ENCODE assay signal across 25 cellular contexts in genomic region chr4:36173923-36174322, GRCh38.
"Had no signal": no experiment of that assay in that cellular context is flagged by ENCODE, and none has a peak within 500 bp of the region (broad histone marks: within the 10 kb centered on the region; RNA-seq: fewer than 3 reads in every experiment).

No MANE protein-coding gene starts in this region.

- H3K27ac Mint-ChIP-seq: activated naive CD4-positive, alpha-beta T cell treated with anti-CD3 and anti-CD28 coated beads for 36 hours; activated naive CD8-positive, alpha-beta T cell; activated T-helper 17 cell treated with anti-CD3 and anti-CD28 coated beads, Interleukin-2, amount 50 U/mL, for 72 hours; T-helper 2 cell treated with Interferon-gamma antibody and Interleukin-4, amounts not matched to agents 5 μg/mL and 100 μg/mL, for 36 hours had no signal

- H3K4me3 ChIP-seq: cardiac muscle cell, SJSA1 had no signal

- H3K27me3 Mint-ChIP-seq: activated naive CD8-positive, alpha-beta T cell; activated T-helper 17 cell treated with anti-CD3 and anti-CD28 coated beads, Interleukin-2, amount 50 U/mL, for 72 hours had no signal

- H3K4me1 ChIP-seq: SJSA1 had no signal

- H3K9me3 Mint-ChIP-seq: activated naive CD4-positive, alpha-beta T cell treated with anti-CD3 and anti-CD28 coated beads for 36 hours; activated T-helper 17 cell treated with anti-CD3 and anti-CD28 coated beads, Interleukin-2, amount 50 U/mL, for 72 hours had no signal

- ATAC-seq: activated CD4-positive, CD25-positive, alpha-beta regulatory T cell treated with anti-CD3 and anti-CD28 coated beads, Interleukin-2, amount 50 U/mL, for 24 hours; activated T-helper 17 cell treated with anti-CD3 and anti-CD28 coated beads, Interleukin-2, amount 50 U/mL, for 72 hours; PC-3; SK-N-SH treated with all-trans-retinoic acid at 6 μM for 48 hours had no signal

- DNase-seq: activated CD4-positive, alpha-beta T cell treated with anti-CD3 and anti-CD28 coated beads for 48 hours; activated CD4-positive, alpha-beta T cell treated with anti-CD3 and anti-CD28 coated beads, Interleukin-2, amount 50 U/mL, for 48 hours; activated gamma-delta T cell; activated naive CD4-positive, alpha-beta T cell treated with anti-CD3 and anti-CD28 coated beads for 36 hours; activated T-cell treated with anti-CD3 and anti-CD28 coated beads for 4 hours; activated T-cell treated with anti-CD3 and anti-CD28 coated beads, Interleukin-2, amount 50 U/mL, for 48 hours; amygdala; brain microvascular endothelial cell; KBM-7; NCI-H1092; NCI-H2029; NCI-H345; NCI-H510A; NCI-H526 treated with DMSO at 0.1 percent for 48 hours; PC-3; SHP77; SW 1271 had no signal

- H3K4me3 Mint-ChIP-seq: activated naive CD4-positive, alpha-beta T cell treated with anti-CD3 and anti-CD28 coated beads for 36 hours; activated naive CD8-positive, alpha-beta T cell; activated T-helper 17 cell treated with anti-CD3 and anti-CD28 coated beads, Interleukin-2, amount 50 U/mL, for 72 hours; T-helper 2 cell treated with Interferon-gamma antibody and Interleukin-4, amounts not matched to agents 5 μg/mL and 100 μg/mL, for 36 hours had no signal

- FAIRE-seq: RCC 7860 had no signal

- H3K27me3 ChIP-seq: brain microvascular endothelial cell, cardiac muscle cell, SJSA1 had no signal

- H3K9me3 ChIP-seq: SJSA1 had no signal

- H3K36me3 ChIP-seq: brain microvascular endothelial cell, cardiac muscle cell, SJSA1 had no signal

- H3K27ac ChIP-seq: brain microvascular endothelial cell, cardiac muscle cell, SJSA1 had no signal
